Comparison of ENCODE assay signal across 8 cellular contexts in the genomic region with DNA sequence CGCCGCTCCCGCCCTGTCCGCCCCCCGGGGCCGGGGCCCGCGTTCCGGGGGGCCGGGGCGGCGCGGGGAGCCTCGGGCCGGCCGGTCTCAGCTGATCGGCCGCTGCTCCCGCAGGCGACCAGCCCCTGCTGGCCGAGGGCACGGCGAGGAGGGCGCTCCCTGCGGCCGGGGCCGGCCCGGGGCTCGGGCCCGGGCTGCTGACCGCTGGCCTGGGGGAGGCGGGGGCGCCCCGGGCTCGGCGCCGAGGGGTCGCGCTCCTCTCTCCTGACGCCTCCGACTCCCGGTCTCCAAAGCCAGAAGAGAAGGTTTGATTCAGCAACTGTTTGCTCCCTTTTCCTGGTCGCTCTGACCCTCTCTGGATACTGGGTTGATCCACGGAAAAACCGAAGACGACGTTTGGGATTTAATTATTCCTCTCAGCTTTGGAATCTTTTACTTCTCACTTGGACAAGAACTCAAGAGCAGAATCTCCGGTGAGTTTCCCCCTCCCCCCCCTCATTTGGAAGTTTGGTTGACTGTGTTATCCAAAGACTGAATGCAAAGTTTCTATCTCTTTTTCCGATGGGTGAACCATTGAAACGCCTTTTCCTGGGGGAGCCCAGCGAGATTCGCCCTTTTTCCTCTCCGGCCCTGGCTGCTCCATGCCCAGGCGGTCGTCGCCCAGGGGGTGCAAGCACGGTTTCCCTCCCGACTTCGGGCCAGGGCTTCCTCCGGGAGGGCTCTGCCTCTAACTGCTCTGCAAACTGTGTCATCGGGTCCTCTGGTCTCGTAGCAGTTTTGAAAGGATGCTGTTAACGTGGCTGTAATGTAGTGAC. TPM values are rescaled to one million over a fixed set of nuclear protein-coding genes. Genes with fewer than 3 reads are reported as not detected.
DNase-seq lines count a peak whose midpoint lies in the region; ATAC-seq and TF ChIP-seq lines count a peak whose summit lies in the region.

No MANE protein-coding gene starts in this region.

- H3K27ac Mint-ChIP-seq in T-helper 1 cell treated with Interleukin-12 subunit alpha and Interleukin-12 subunit beta and Interleukin-4 antibody, amounts not matched to agents 30 μg/mL and 1 μg/mL, for 36 hours: peak overlapping the region; percentile 95

- H3K4me1 ChIP-seq in colonic mucosa (peaks cover 13% of the 10 kb centered on the region), lower lobe of right lung (peaks cover 50% of the 10 kb centered on the region)

- peak overlapping the region; percentile 95 for H3K27ac ChIP-seq in colonic mucosa
- H3K27ac ChIP-seq in lower lobe of right lung: peak overlapping the region; percentile 96

- H3K9me3 ChIP-seq in colonic mucosa: no peaks in the 10 kb centered on the region
- no peaks in the 10 kb centered on the region for H3K9me3 ChIP-seq in lower lobe of right lung

- H3K36me3 ChIP-seq in BJ (ENCODE audit: control insufficient read depth, insufficient read depth, low read length): no peaks in the 10 kb centered on the region; the same call in 1 of the 2 replicates
- no peaks in the 10 kb centered on the region for H3K36me3 ChIP-seq in colonic mucosa
- H3K36me3 ChIP-seq in lower lobe of right lung: peaks cover 22% of the 10 kb centered on the region

- H3K27me3 ChIP-seq in BJ (ENCODE audit: control insufficient read depth, insufficient read depth, low read length): no peaks in the 10 kb centered on the region
- H3K27me3 ChIP-seq in colonic mucosa: no peaks in the 10 kb centered on the region
- H3K27me3 ChIP-seq in lower lobe of right lung (ENCODE audit: low read depth): no peaks in the 10 kb centered on the region

- CTCF ChIA-PET in BJ (lab: Yijun Ruan, JAX): interaction anchor here (1.3 kb wide), 1 partner anchor 134 kb away, joined by 3 read pairs; no protein-coding TSS in a partner anchor

- POLR2A ChIA-PET in BJ (lab: Charles Lee): interaction anchor here (0.6 to 1.0 kb wide), 2 partner anchors 68 to 87 kb away, joined by 3 read pairs; no protein-coding TSS in a partner anchor

- peak overlapping the region; percentile 98 for H3K4me3 Mint-ChIP-seq in T-helper 1 cell treated with Interleukin-12 subunit alpha and Interleukin-12 subunit beta and Interleukin-4 antibody, amounts not matched to agents 30 μg/mL and 1 μg/mL, for 36 hours

- peak overlapping the region; percentile 90 for H3K4me3 ChIP-seq in BJ (ENCODE audit: low read depth, low read length)
- H3K4me3 ChIP-seq in colonic mucosa: peak overlapping the region; percentile 72
- peak overlapping the region; percentile 87 for H3K4me3 ChIP-seq in lower lobe of right lung

- H3K9ac ChIP-seq in colonic mucosa (ENCODE audit: low read depth in 2 of 2, low read length in 2 of 2): peak overlapping the region; percentile 94 to 98

- peaks cover 16% of the 10 kb centered on the region for H3K36me3 Mint-ChIP-seq in T-helper 1 cell treated with Interleukin-12 subunit alpha and Interleukin-12 subunit beta and Interleukin-4 antibody, amounts not matched to agents 30 μg/mL and 1 μg/mL, for 36 hours (ENCODE audit: low read depth)

- H3K9me3 Mint-ChIP-seq in T-helper 1 cell treated with Interleukin-12 subunit alpha and Interleukin-12 subunit beta and Interleukin-4 antibody, amounts not matched to agents 30 μg/mL and 1 μg/mL, for 36 hours: no peaks in the 10 kb centered on the region

- peaks cover 4% of the 10 kb centered on the region for H3K27me3 Mint-ChIP-seq in T-helper 1 cell treated with Interleukin-12 subunit alpha and Interleukin-12 subunit beta and Interleukin-4 antibody, amounts not matched to agents 30 μg/mL and 1 μg/mL, for 36 hours (ENCODE audit: low read depth)

- peaks cover 20% of the 10 kb centered on the region for H3K4me1 Mint-ChIP-seq in T-helper 1 cell treated with Interleukin-12 subunit alpha and Interleukin-12 subunit beta and Interleukin-4 antibody, amounts not matched to agents 30 μg/mL and 1 μg/mL, for 36 hours (ENCODE audit: low read depth)

- ATAC-seq in GM18868 (IDR thresholded peaks at IDR 0.05; ENCODE audit: unreplicated experiment): peak; percentile 1
- peak; percentile 16 for ATAC-seq in HG03175 (IDR thresholded peaks at IDR 0.05; ENCODE audit: unreplicated experiment)
- ATAC-seq in lower lobe of right lung: peak; percentile 2 to 13
- no peak for ATAC-seq in stimulated activated naive CD8-positive, alpha-beta T cell treated with anti-CD3 and anti-CD28 coated beads, Interleukin-15, Interleukin-2, amounts not matched to agents 100 U/mL and 50 U/mL, for 24 hours
- no peak for ATAC-seq in HG03108 (IDR thresholded peaks at IDR 0.05; ENCODE audit: unreplicated experiment)

- TF ChIP-seq CTCF in BJ (IDR thresholded peaks at IDR 0.05; ENCODE audit: insufficient read depth, low read depth, low read length) (no peak), colonic mucosa (IDR thresholded peaks at IDR 0.05) (no peak), lower lobe of right lung (IDR thresholded peaks at IDR 0.05) (no peak)

- DNase-seq in BJ (ENCODE audit: low read depth) (no peak), colonic mucosa (peak; percentile 61), lower lobe of right lung (peak; percentile 52)
- peak; percentile 29 for DNase-seq in stimulated activated naive CD8-positive, alpha-beta T cell treated with anti-CD3 and anti-CD28 coated beads, Interleukin-15, Interleukin-2, amounts not matched to agents 100 U/mL and 50 U/mL, for 24 hours

- intact Hi-C loops in colonic mucosa (cut with DNase I) (no loop called here), lower lobe of right lung (cut with DNase I) (no loop called here)

RNA-seq across cellular contexts. Expression of a gene that starts 0.7 kb away (rescaled TPM):
- polyA plus RNA-seq in BJ (2011; rRNA removed): 44.9 and 63.5 TPM in 2 replicates
- 64.4 and 93.5 TPM in 2 replicates for polyA minus RNA-seq in BJ (2011; rRNA and poly(A)+ RNA removed)
- 10 to 100 TPM; 63.3 to 80.6 TPM for total RNA-seq in colonic mucosa
- total RNA-seq in lower lobe of right lung: 80.5 TPM

Comparison
In these comparisons a context has a peak if more than half of its experiments do, and no peak if none do; other contexts are left out.
1. ATAC-seq: peak in GM18868 (single experiment), HG03175 (single experiment) and lower lobe of right lung (2 of 2); none in stimulated activated naive CD8-positive, alpha-beta T cell treated with anti-CD3 and anti-CD28 coated beads, Interleukin-15, Interleukin-2, amounts not matched to agents 100 U/mL and 50 U/mL, for 24 hours (single experiment) and HG03108 (single experiment).
2. Peak in every context shown above with its lines, with median percentiles within 50 percentile points of each other: H3K4me3 ChIP-seq.